Comparison of ENCODE assay signal across 17 cellular contexts in genomic region chr1:180040034-180040433, GRCh38.
A peak's percentile ranks its signal among the peaks of the same experiment; 100 is the strongest.
DNase-seq lines count a peak whose midpoint lies in the region; ATAC-seq and TF ChIP-seq lines count a peak whose summit lies in the region.
"Had no signal": no experiment of that assay in that cellular context is flagged by ENCODE, and none has a peak within 500 bp of the region (broad histone marks: within the 10 kb centered on the region; RNA-seq: fewer than 3 reads in every experiment).

No MANE protein-coding gene starts in this region.

- H3K27ac Mint-ChIP-seq in dendritic cell treated with granulocyte-macrophage colony-stimulating factor and Interleukin-4, amounts not matched to agents 40 ng/mL and 50 ng/mL, for 4 days = peak overlapping the region; percentile 55
- H3K27ac Mint-ChIP-seq in progenitor cell of endocrine pancreas (no peak overlapping the region), T-helper 17 cell (no peak overlapping the region)

- H3K27me3 Mint-ChIP-seq in dendritic cell treated with granulocyte-macrophage colony-stimulating factor and Interleukin-4, amounts not matched to agents 40 ng/mL and 50 ng/mL, for 4 days = no peaks in the 10 kb centered on the region
- H3K27me3 Mint-ChIP-seq in progenitor cell of endocrine pancreas (no peaks in the 10 kb centered on the region), T-helper 17 cell (no peaks in the 10 kb centered on the region)

- intact Hi-C loops in dendritic cell treated with granulocyte-macrophage colony-stimulating factor and Interleukin-4, amounts not matched to agents 40 ng/mL and 50 ng/mL, for 4 days (cut with micrococcal nuclease) = no loop called here

- no peaks in the 10 kb centered on the region for H3K9me3 ChIP-seq in T-helper 17 cell (ENCODE audit: control insufficient read depth, low read length, poor library complexity, severe bottlenecking)
- H3K9me3 ChIP-seq: ovary had no signal

- peaks cover 91% of the 10 kb centered on the region for H3K36me3 Mint-ChIP-seq in dendritic cell treated with granulocyte-macrophage colony-stimulating factor and Interleukin-4, amounts not matched to agents 40 ng/mL and 50 ng/mL, for 4 days (ENCODE audit: low read depth)
- H3K36me3 Mint-ChIP-seq in progenitor cell of endocrine pancreas (ENCODE audit: insufficient read depth) = peaks cover 35% of the 10 kb centered on the region
- peaks cover 18% of the 10 kb centered on the region for H3K36me3 Mint-ChIP-seq in T-helper 17 cell (ENCODE audit: low read depth)

- no peak for TF ChIP-seq CTCF in progenitor cell of endocrine pancreas (IDR thresholded peaks at IDR 0.05; ENCODE audit: unreplicated experiment)

- H3K9me3 Mint-ChIP-seq in dendritic cell treated with granulocyte-macrophage colony-stimulating factor and Interleukin-4, amounts not matched to agents 40 ng/mL and 50 ng/mL, for 4 days = no peaks in the 10 kb centered on the region
- no peaks in the 10 kb centered on the region for H3K9me3 Mint-ChIP-seq in progenitor cell of endocrine pancreas (ENCODE audit: low read depth)

- DNase-seq in COLO829 (ENCODE audit: low spot score) (peak; percentile 40), M059J (ENCODE audit: low read depth) (peak; percentile 87), midbrain (lab: John Stamatoyannopoulos, UW) (peak; percentile 5), progenitor cell of endocrine pancreas (ENCODE audit: low spot score, unreplicated experiment) (no peak), T-helper 17 cell (no peak), SW480 (ENCODE audit: low spot score) (no peak)
- DNase-seq: activated CD8-positive, alpha-beta memory T cell treated with anti-CD3 and anti-CD28 coated beads, Interleukin-2, amount 50 U/mL, for 4 hours; effector CD8-positive, alpha-beta T cell; mesendoderm; NCI-H1105 treated with DMSO at 0.1 percent for 48 hours; NCI-H526 treated with DMSO at 0.1 percent for 48 hours; ovary; SHP77; stimulated activated naive CD8-positive, alpha-beta T cell treated with anti-CD3 and anti-CD28 coated beads, Interleukin-15, Interleukin-2, amounts not matched to agents 100 U/mL and 50 U/mL, for 24 hours; WERI-Rb-1 had no signal

- no peak overlapping the region for H3K4me3 Mint-ChIP-seq in dendritic cell treated with granulocyte-macrophage colony-stimulating factor and Interleukin-4, amounts not matched to agents 40 ng/mL and 50 ng/mL, for 4 days
- H3K4me3 Mint-ChIP-seq in progenitor cell of endocrine pancreas (ENCODE audit: low read depth) (no peak overlapping the region), T-helper 17 cell (no peak overlapping the region)

- H3K4me1 Mint-ChIP-seq in dendritic cell treated with granulocyte-macrophage colony-stimulating factor and Interleukin-4, amounts not matched to agents 40 ng/mL and 50 ng/mL, for 4 days (ENCODE audit: low read depth) = peaks cover 4% of the 10 kb centered on the region
- H3K4me1 Mint-ChIP-seq in progenitor cell of endocrine pancreas (ENCODE audit: low read depth) = no peaks in the 10 kb centered on the region
- peaks cover 5% of the 10 kb centered on the region for H3K4me1 Mint-ChIP-seq in T-helper 17 cell

- ATAC-seq in T-helper 17 cell = no peak
- no peak for ATAC-seq in GM18873 (IDR thresholded peaks at IDR 0.05; ENCODE audit: low FRiP score, unreplicated experiment)
- ATAC-seq: stimulated activated naive CD8-positive, alpha-beta T cell treated with anti-CD3 and anti-CD28 coated beads, Interleukin-15, Interleukin-2, amounts not matched to agents 100 U/mL and 50 U/mL, for 24 hours had no signal

Comparison
In these comparisons a context has a peak if more than half of its experiments do, and no peak if none do; other contexts are left out.
1. DNase-seq: peak in COLO829 (single experiment), M059J (single experiment) and midbrain (single experiment); none in progenitor cell of endocrine pancreas (single experiment), T-helper 17 cell (0 of 3) and SW480 (single experiment).